Comparison of ENCODE assay signal across 8 cellular contexts in the genomic region with DNA sequence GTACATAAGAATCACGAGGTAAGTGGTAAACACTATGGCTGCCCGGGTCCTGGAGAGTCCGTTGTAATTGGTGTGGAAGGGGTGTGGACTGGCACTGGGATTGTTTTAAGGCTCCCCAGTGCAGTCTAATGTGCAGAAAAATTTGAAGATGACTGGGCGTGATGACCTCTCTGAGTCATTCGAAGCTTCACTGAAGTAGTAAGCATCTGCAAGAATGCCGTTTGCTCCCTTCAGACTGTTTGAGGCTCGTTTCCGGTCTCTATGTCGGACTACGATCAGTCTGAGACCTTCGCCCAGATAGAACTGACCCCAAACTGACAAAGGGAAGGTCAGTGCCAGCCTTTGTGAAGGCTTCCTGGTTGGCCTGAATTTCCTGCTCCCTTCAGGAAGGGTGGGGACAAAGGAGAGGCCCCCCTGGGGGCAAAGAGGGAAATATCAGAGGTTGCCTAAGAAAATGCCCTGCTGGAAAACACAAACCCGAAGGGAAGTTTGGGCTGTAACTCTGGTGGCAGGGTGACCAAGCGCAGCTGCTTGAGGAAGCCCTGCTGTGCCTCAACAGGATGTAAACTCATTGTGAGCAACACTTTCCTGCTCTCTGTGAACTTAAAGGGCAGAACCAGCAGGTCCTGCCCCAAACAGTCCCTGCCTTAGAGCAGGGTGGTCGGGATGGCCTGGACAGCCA. TPM values are rescaled to one million over a fixed set of nuclear protein-coding genes. Genes with fewer than 3 reads are reported as not detected.
DNase-seq lines count a peak whose midpoint lies in the region; ATAC-seq, FAIRE-seq and TF ChIP-seq lines count a peak whose summit lies in the region.

No MANE protein-coding gene starts in this region.

- H3K4me2 ChIP-seq in HCT116 (ENCODE audit: low read length), result peak overlapping the region; percentile 91

- H3K9me3 ChIP-seq in HCT116 (ENCODE audit: control insufficient read depth in 1 of 2, insufficient read depth in 1 of 2, low read depth in 1 of 2, low read length in 2 of 2) (no peaks in the 10 kb centered on the region), T-helper 17 cell (ENCODE audit: control insufficient read depth, low read length, poor library complexity, severe bottlenecking) (no peaks in the 10 kb centered on the region), pancreas (no peaks in the 10 kb centered on the region)

- DNase-seq in Caki2 (ENCODE audit: low read depth) (peak; percentile 59), HCT116 (ENCODE audit: low read depth, low spot score) (peak; percentile 67), T-helper 17 cell (no peak), epithelial cell of prostate (ENCODE audit: low read depth, low spot score) (no peak), pancreas (no peak), inferior parietal cortex (ENCODE audit: extremely low spot score) (no peak), cerebellar cortex (ENCODE audit: low spot score) (no peak), NCI-H2227 (lab: John Stamatoyannopoulos, UW; ENCODE audit: unreplicated experiment) (no peak)

- BruUV-seq in HCT116 (replicated peaks; lab: Mats Ljungman, UMichigan), result TSS peak; percentile 82

- 85 to 88% methylated on average over 14 of the region's 14 CpGs for WGBS in pancreas, 2 donors

- CTCF ChIA-PET in HCT116 (lab: Charles Lee), result no interaction called here

- TF ChIP-seq POLR2A in HCT116 (IDR thresholded peaks at IDR 0.05; ENCODE audit: borderline replicate concordance, extremely low read depth, insufficient read depth, insufficient read length), result no peak

- in situ Hi-C loops in Caki2 (cut with HindIII; ENCODE audit: low pct_unique_long_range_greater_than_20kb, low sequenced_read_pairs), result no loop called here

- FAIRE-seq in pancreas (lab: Jason Lieb, UNC), result no peak

- H3K36me3 ChIP-seq in HCT116 (ENCODE audit: control insufficient read depth in 1 of 2, insufficient read depth in 2 of 2, low read length in 2 of 2) (no peaks in the 10 kb centered on the region), pancreas (no peaks in the 10 kb centered on the region)

- peaks cover 21% of the 10 kb centered on the region for H3K4me1 Mint-ChIP-seq in T-helper 17 cell

- peak overlapping the region; percentile 62 for H3K9ac ChIP-seq in HCT116 (ENCODE audit: low read length)

- peak overlapping the region; percentile 75 for H2AFZ ChIP-seq in HCT116 (ENCODE audit: low read depth, low read length, poor library complexity, severe bottlenecking)

- ATAC-seq in HCT116, result peak; percentile 75
- ATAC-seq in T-helper 17 cell, result peak; percentile 69
- ATAC-seq in pancreas, result peak in 3 of 4 donors; percentile 15 to 48 (median 30)

- peaks cover 26 to 76% of the 10 kb centered on the region in 2 experiments for H3K4me1 ChIP-seq in HCT116 (ENCODE audit: control insufficient read depth in 1 of 2, insufficient read depth in 2 of 2, low read length in 2 of 2)
- H3K4me1 ChIP-seq in pancreas, result peaks cover 0 to 18% (median 11%) of the 10 kb centered on the region in 3 donors

- no peak for TF ChIP-seq RAD21 in HCT116 (IDR thresholded peaks at IDR 0.05; ENCODE audit: low read depth)

- POLR2A ChIA-PET in HCT116 (lab: Charles Lee), result interaction anchor here (1.1 to 1.9 kb wide), 2 partner anchors 10 to 35 kb away, joined by 3 to 9 read pairs; a partner anchor contains a TSS

- peaks cover 2% of the 10 kb centered on the region for H3K36me3 Mint-ChIP-seq in T-helper 17 cell (ENCODE audit: low read depth)

- no peaks in the 10 kb centered on the region for H3K27me3 Mint-ChIP-seq in T-helper 17 cell

- intact Hi-C loops in HCT116 (cut with micrococcal nuclease) (loop anchor here (10.0 kb wide), 1 partner anchor 409 kb away; no protein-coding TSS in a partner anchor), pancreas (cut with DNase I) (no loop called here)

- no peaks in the 10 kb centered on the region for H3K79me2 ChIP-seq in HCT116 (ENCODE audit: insufficient read depth, low read length)

- no peaks in the 10 kb centered on the region for H3K9me2 ChIP-seq in HCT116 (ENCODE audit: insufficient read depth)

- peak overlapping the region; percentile 26 to 52 for H3K4me3 ChIP-seq in HCT116 (replicated peaks in 1 of 2; ENCODE audit: low read depth in 1 of 2, low read length in 2 of 2)
- H3K4me3 ChIP-seq in pancreas, result no peak overlapping the region

- peak overlapping the region; percentile 85 for H3K27ac Mint-ChIP-seq in T-helper 17 cell

- RAD21 ChIA-PET in HCT116 (lab: Charles Lee; ENCODE audit: low non-redundant PET in 1 of 2, low total read pairs in 2 of 2, uncharacterized antibody in 2 of 2, unreplicated experiment in 2 of 2), result interaction anchor here in 1 of 2 experiments (0.6 kb wide), 1 partner anchor 132 kb away, joined by 3 read pairs; no protein-coding TSS in a partner anchor

- H3K4me3 Mint-ChIP-seq in T-helper 17 cell, result peak overlapping the region; percentile 62

- H3K27ac ChIP-seq in HCT116 (ENCODE audit: low read depth, low read length) (peak overlapping the region; percentile 72), epithelial cell of prostate (peak overlapping the region; percentile 69), pancreas (peak overlapping the region in 1 of 4 donors; percentile 39)

- H4K20me1 ChIP-seq in HCT116 (ENCODE audit: insufficient read depth), result no peaks in the 10 kb centered on the region

- H3K27me3 ChIP-seq in HCT116 (ENCODE audit: insufficient read depth, low read length) (no peaks in the 10 kb centered on the region), pancreas (no peaks in the 10 kb centered on the region)

- TF ChIP-seq CTCF in HCT116 (IDR thresholded peaks at IDR 0.05 in 2 of 3, conservative IDR thresholded peaks at IDR 0.05 in 1 of 3; ENCODE audit: borderline replicate concordance in 1 of 3, insufficient read depth in 1 of 3, low read depth in 2 of 3, low read length in 2 of 3), result no peak
- TF ChIP-seq CTCF in pancreas (IDR thresholded peaks at IDR 0.05), result no peak

TF ChIP-seq in HCT116, 20 proteins besides CTCF, POLR2A, EP300 and RAD21:
- TF ChIP-seq ZNF274 (IDR thresholded peaks at IDR 0.05; ENCODE audit: low read depth, low read length) (no peak), ELF1 (IDR thresholded peaks at IDR 0.05; ENCODE audit: borderline replicate concordance, low read depth) (no peak), CBX3 (IDR thresholded peaks at IDR 0.05; ENCODE audit: low read depth) (no peak; the same call in 1 of the 2 replicates), SP1 (IDR thresholded peaks at IDR 0.05; ENCODE audit: low read depth) (peak; percentile 54), FOSL1 (IDR thresholded peaks at IDR 0.05; ENCODE audit: low read depth) (peak; percentile 67), JUND (IDR thresholded peaks at IDR 0.05) (peak; percentile 71), SIN3A (IDR thresholded peaks at IDR 0.05; ENCODE audit: low read depth) (no peak)
- TF ChIP-seq, protein P1, sequence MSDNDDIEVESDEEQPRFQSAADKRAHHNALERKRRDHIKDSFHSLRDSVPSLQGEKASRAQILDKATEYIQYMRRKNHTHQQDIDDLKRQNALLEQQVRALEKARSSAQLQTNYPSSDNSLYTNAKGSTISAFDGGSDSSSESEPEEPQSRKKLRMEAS (IDR thresholded peaks at IDR 0.05), result peak; percentile 60; the same call in 1 of the 2 replicates
- TF ChIP-seq, protein P2, sequence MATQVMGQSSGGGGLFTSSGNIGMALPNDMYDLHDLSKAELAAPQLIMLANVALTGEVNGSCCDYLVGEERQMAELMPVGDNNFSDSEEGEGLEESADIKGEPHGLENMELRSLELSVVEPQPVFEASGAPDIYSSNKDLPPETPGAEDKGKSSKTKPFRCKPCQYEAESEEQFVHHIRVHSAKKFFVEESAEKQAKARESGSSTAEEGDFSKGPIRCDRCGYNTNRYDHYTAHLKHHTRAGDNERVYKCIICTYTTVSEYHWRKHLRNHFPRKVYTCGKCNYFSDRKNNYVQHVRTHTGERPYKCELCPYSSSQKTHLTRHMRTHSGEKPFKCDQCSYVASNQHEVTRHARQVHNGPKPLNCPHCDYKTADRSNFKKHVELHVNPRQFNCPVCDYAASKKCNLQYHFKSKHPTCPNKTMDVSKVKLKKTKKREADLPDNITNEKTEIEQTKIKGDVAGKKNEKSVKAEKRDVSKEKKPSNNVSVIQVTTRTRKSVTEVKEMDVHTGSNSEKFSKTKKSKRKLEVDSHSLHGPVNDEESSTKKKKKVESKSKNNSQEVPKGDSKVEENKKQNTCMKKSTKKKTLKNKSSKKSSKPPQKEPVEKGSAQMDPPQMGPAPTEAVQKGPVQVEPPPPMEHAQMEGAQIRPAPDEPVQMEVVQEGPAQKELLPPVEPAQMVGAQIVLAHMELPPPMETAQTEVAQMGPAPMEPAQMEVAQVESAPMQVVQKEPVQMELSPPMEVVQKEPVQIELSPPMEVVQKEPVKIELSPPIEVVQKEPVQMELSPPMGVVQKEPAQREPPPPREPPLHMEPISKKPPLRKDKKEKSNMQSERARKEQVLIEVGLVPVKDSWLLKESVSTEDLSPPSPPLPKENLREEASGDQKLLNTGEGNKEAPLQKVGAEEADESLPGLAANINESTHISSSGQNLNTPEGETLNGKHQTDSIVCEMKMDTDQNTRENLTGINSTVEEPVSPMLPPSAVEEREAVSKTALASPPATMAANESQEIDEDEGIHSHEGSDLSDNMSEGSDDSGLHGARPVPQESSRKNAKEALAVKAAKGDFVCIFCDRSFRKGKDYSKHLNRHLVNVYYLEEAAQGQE (IDR thresholded peaks at IDR 0.05; ENCODE audit: low read depth), result no peak

RNA-seq across cellular contexts. Expression of a gene that starts 34.6 kb away (rescaled TPM):
- 2.5 and 6.4 TPM in 2 replicates for total RNA-seq in Caki2 (2014; rRNA removed; shearing (Covaris generic); ENCODE audit: low replicate concordance)
- total RNA-seq in HCT116 (2021; ENCODE audit: unreplicated experiment), result 5.0 TPM
- polyA plus RNA-seq in HCT116 (2012), result 5.3 and 6.7 TPM in 2 replicates
- 10 to 100 TPM; 17.3 to 21.2 TPM for total RNA-seq in T-helper 17 cell
- total RNA-seq in pancreas, result 10 to 100 TPM; 14.2 to 22.0 (median 16.7) TPM
- polyA plus RNA-seq in pancreas, result 10 to 100 TPM in 1 of 2 donors, 1 to 10 TPM in 1; 6.2 to 16.5 TPM

RNA-seq across cellular contexts. Expression of a gene that starts 34.8 kb away (rescaled TPM):
- total RNA-seq in Caki2 (2014; rRNA removed; shearing (Covaris generic); ENCODE audit: low replicate concordance), result 7.9 and 10.9 TPM in 2 replicates
- total RNA-seq in HCT116 (2021; ENCODE audit: unreplicated experiment) (20.5 TPM), T-helper 17 cell (10 to 100 TPM; 34.4 to 41.0 TPM), pancreas (10 to 100 TPM; 10.2 to 18.8 (median 12.8) TPM)
- polyA plus RNA-seq in HCT116 (2012), result 18.7 and 18.9 TPM in 2 replicates
- 10 to 100 TPM in 1 of 2 donors, 1 to 10 TPM in 1; 6.5 to 11.5 TPM for polyA plus RNA-seq in pancreas

Comparison
In these comparisons a context has a peak if more than half of its experiments do, and no peak if none do; other contexts are left out.
1. DNase-seq: peak in Caki2 (single experiment) and HCT116 (single experiment); none in T-helper 17 cell (0 of 3), epithelial cell of prostate (single experiment), pancreas (0 of 6), inferior parietal cortex (single experiment), cerebellar cortex (single experiment) and NCI-H2227 (single experiment).
2. H3K4me3 ChIP-seq: peak in HCT116 (2 of 2); none in pancreas (0 of 4).
3. Peak in every context shown above with its lines, with median percentiles within 50 percentile points of each other: ATAC-seq.